1 cellular context compared by ENCODE assay signal in genomic region chr16:11700264-11701029, GRCh38.
TF ChIP-seq lines count a peak whose summit lies in the region.

No MANE protein-coding gene starts in this region.

TF ChIP-seq in IMR-90, 13 proteins besides CTCF, POLR2A, EP300 and RAD21:
- no peak for TF ChIP-seq USF2 (IDR thresholded peaks at IDR 0.05; ENCODE audit: low read depth, low read length)
- peak; percentile 79 for TF ChIP-seq CEBPB (IDR thresholded peaks at IDR 0.05; ENCODE audit: low read depth, low read length)
